In genomic region chr1:27598902-27599528, GRCh38 we compare ENCODE assay signal across 9 cellular contexts. TPM values are rescaled to one million over a fixed set of nuclear protein-coding genes. Genes with fewer than 3 reads are reported as not detected.
DNase-seq lines count a peak whose midpoint lies in the region; ATAC-seq and TF ChIP-seq lines count a peak whose summit lies in the region.
"Had no signal": no experiment of that assay in that cellular context is flagged by ENCODE, and none has a peak within 500 bp of the region (broad histone marks: within the 10 kb centered on the region; RNA-seq: fewer than 3 reads in every experiment).

No MANE protein-coding gene starts in this region.

- no peaks in the 10 kb centered on the region for H3K9me3 Mint-ChIP-seq in endothelial cell (ENCODE audit: unreplicated experiment)

- H3K27me3 Mint-ChIP-seq in endothelial cell (ENCODE audit: unreplicated experiment) = peaks cover 6% of the 10 kb centered on the region

- no peaks in the 10 kb centered on the region for H3K9me3 ChIP-seq in ES-I3 (ENCODE audit: control insufficient read depth, insufficient read depth, low read length)
- H3K9me3 ChIP-seq: right lobe of liver had no signal

- no peaks in the 10 kb centered on the region for H3K36me3 ChIP-seq in ES-I3 (ENCODE audit: insufficient read depth, low read length)
- H3K36me3 ChIP-seq: right lobe of liver had no signal

- ATAC-seq in HG03159 (IDR thresholded peaks at IDR 0.05; ENCODE audit: unreplicated experiment) (no peak), GM21390 (IDR thresholded peaks at IDR 0.05; ENCODE audit: unreplicated experiment) (no peak)

- H3K4me1 Mint-ChIP-seq in endothelial cell (ENCODE audit: unreplicated experiment) = peaks cover 34% of the 10 kb centered on the region

- peaks cover 65% of the 10 kb centered on the region for H3K4me1 ChIP-seq in ES-I3 (ENCODE audit: insufficient read depth, low read length)

- no peak overlapping the region for H3K27ac Mint-ChIP-seq in endothelial cell (ENCODE audit: unreplicated experiment)

- peak; percentile 82 for DNase-seq in NCI-H226
- DNase-seq in iris pigment epithelial cell (ENCODE audit: low read depth) = peak; percentile 87
- peak; percentile 50 to 52 for DNase-seq in stimulated activated CD4-positive, alpha-beta T cell treated with anti-CD3 and anti-CD28 coated beads, Interleukin-2, amount 100 ng/mL, for 24 hours
- DNase-seq in endothelial cell (ENCODE audit: low spot score) = no peak
- DNase-seq: right lobe of liver had no signal

- peak overlapping the region; percentile 14; the same call in 1 of the 2 replicates for H3K9ac ChIP-seq in ES-I3 (ENCODE audit: low read depth, low read length)

- no peak overlapping the region for H3K4me3 Mint-ChIP-seq in endothelial cell (ENCODE audit: unreplicated experiment)

- H3K36me3 Mint-ChIP-seq in endothelial cell (ENCODE audit: low read depth, unreplicated experiment) = peaks cover 4% of the 10 kb centered on the region

- TF ChIP-seq CTCF in endothelial cell (IDR thresholded peaks at IDR 0.05; ENCODE audit: unreplicated experiment) = no peak

- H3K27ac ChIP-seq in angular gyrus (ENCODE audit: low read depth, low read length) = peak overlapping the region; percentile 87

RNA-seq across cellular contexts. Expression of gene AHDC1, which starts 4.9 kb away (rescaled TPM):
- 48.0 TPM for total RNA-seq in endothelial cell (ENCODE audit: unreplicated experiment)

RNA-seq across cellular contexts. Expression of gene FGR, which starts 36.0 kb away (rescaled TPM):
- total RNA-seq in endothelial cell (ENCODE audit: unreplicated experiment) = 0.46 TPM
